Comparison of ENCODE assay signal across 1 cellular context in the genomic region with DNA sequence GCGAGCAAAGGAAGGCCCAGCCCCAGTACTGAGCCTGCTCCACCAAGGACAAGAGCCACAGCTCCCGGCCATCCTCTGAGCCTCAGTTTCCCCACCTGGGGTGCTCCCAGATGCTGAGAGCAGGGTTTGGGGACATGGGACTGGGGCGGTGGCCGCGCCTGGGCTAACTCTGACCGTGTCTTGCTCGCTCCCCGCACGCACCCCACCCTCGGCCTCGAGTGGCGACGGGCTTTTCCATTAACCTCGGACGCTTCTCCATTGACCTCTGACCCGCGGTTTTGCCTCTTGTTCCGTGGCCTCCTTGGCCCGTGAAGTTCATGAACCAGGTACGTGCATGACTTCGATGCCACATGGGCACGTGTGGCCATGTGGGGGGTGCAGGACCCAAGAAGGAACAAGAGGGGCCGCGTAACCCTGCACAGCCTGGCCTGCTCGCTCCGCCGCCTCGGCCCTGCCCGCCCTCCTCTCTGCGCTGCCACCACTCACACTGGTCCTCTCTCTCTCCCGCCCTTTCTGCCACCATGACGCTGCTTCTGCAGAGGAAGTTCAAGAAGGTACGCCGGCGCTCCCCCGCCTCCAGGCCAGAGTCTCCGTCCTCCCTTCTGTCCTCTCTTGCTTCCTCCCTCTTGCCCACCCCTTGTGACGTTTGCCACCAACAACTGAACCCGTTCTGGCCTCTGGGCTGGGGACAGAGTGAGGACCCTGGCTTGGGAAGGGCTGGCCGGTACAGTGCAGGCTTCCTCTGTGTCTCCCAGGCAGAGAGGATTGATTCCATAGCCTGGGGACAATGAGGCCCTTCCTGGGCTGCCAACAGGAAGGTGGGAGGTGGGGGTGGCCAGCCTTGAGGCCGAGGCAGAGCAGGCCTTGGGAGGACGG.
TF ChIP-seq lines count a peak whose summit lies in the region.

No MANE protein-coding gene starts in this region.

TF ChIP-seq in IMR-90, 13 proteins besides CTCF, POLR2A, EP300 and RAD21 (continued from another document):
- TF ChIP-seq, protein P1, sequence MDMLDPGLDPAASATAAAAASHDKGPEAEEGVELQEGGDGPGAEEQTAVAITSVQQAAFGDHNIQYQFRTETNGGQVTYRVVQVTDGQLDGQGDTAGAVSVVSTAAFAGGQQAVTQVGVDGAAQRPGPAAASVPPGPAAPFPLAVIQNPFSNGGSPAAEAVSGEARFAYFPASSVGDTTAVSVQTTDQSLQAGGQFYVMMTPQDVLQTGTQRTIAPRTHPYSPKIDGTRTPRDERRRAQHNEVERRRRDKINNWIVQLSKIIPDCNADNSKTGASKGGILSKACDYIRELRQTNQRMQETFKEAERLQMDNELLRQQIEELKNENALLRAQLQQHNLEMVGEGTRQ (IDR thresholded peaks at IDR 0.05; ENCODE audit: low read depth, low read length): no peak
- no peak for TF ChIP-seq RCOR1 (IDR thresholded peaks at IDR 0.05; ENCODE audit: insufficient replicate concordance, low read length)
- no peak for TF ChIP-seq CHD1 (IDR thresholded peaks at IDR 0.05; ENCODE audit: low read depth, low read length)
- TF ChIP-seq RFX5 (IDR thresholded peaks at IDR 0.05; ENCODE audit: low read depth, low read length): no peak
- no peak for TF ChIP-seq BHLHE40 (IDR thresholded peaks at IDR 0.05; ENCODE audit: low read depth, low read length)
